12 cellular contexts compared by ENCODE assay signal in the genomic region with DNA sequence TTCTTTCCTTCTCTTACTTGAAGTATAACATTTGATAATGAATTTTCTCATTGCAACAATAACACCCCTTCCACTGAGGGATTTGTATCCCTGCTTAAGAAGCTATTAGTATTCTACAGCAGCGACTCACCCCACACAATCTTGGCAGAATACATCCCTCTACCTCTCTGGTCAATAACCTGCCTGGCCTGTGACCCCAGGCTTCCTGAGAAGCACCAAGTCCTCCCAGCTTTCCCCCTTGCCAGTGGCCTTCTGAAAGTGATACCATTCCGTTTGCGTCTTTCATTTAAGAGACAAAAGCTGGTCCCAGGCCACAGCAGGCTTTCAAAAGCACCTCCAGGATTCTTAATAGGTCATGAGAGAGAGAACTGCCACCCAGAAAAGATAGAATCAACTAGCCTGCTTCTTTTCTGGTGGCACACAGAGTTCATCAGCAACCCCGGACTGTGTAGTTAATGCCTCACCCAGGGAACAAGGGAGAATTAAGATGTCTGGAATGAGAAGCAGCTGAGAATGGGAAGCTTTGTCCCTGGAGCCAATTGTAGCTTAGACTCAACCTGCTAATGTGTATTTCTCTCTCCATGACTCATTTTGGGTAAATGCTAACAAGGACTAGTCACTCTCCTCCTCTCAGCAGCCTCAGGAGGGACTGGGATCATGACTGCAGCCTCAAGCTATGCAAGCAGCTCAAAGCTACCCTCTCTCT.
DNase-seq lines count a peak whose midpoint lies in the region; TF ChIP-seq lines count a peak whose summit lies in the region.
"Had no signal": no experiment of that assay in that cellular context is flagged by ENCODE, and none has a peak within 500 bp of the region (broad histone marks: within the 10 kb centered on the region; RNA-seq: fewer than 3 reads in every experiment).

No MANE protein-coding gene starts in this region.

- H4K20me1 ChIP-seq in H9 (ENCODE audit: control insufficient read depth, insufficient read depth, insufficient read length), result no peaks in the 10 kb centered on the region
- H4K20me1 ChIP-seq in smooth muscle cell (ENCODE audit: low read depth), result no peaks in the 10 kb centered on the region

- H3K9ac ChIP-seq in H9 (ENCODE audit: extremely low read depth, insufficient read length, low read length), result no peak overlapping the region
- H3K9ac ChIP-seq in smooth muscle cell (ENCODE audit: low read depth), result peak overlapping the region; percentile 72

- no CpG with 5 or more reads among the region's 4 CpGs for WGBS in H9 (ENCODE audit: extremely low coverage, insufficient read length, low lambda C conversion rate)
- WGBS in smooth muscle cell (ENCODE audit: low lambda C conversion rate), result 16% methylated on average over 4 of the region's 4 CpGs

- H4K91ac ChIP-seq in H9 (ENCODE audit: insufficient read length, low read depth, low read length), result no peak overlapping the region

- H3K36me3 Mint-ChIP-seq in H9 (ENCODE audit: insufficient read depth in 1 of 3, low read depth in 3 of 3), result no peaks in the 10 kb centered on the region

- no peak overlapping the region; a peak in 2 of 5 replicates for H3K4me3 Mint-ChIP-seq in H9

- no peaks in the 10 kb centered on the region for H3F3A ChIP-seq in smooth muscle cell (ENCODE audit: low read depth)

- H3K4ac ChIP-seq in H9 (ENCODE audit: low read depth, low read length), result no peak overlapping the region

- H3K18ac ChIP-seq in H9 (ENCODE audit: insufficient read length, low read depth, low read length), result no peak overlapping the region

- H2BK15ac ChIP-seq in H9 (ENCODE audit: low read depth, low read length), result no peak overlapping the region

- H4K5ac ChIP-seq in H9 (ENCODE audit: insufficient read length, low read depth, low read length), result no peak overlapping the region

- H3K79me1 ChIP-seq in H9 (ENCODE audit: insufficient read depth, low read depth, low read length, poor library complexity, severe bottlenecking), result no peaks in the 10 kb centered on the region

- no peak overlapping the region for H2AK5ac ChIP-seq in H9 (ENCODE audit: insufficient read length, low read length)

- H3K4me3 ChIP-seq in foreskin fibroblast (ENCODE audit: low read depth in 1 of 2, low read length in 2 of 2), result peak overlapping the region in 1 of 2 donors; percentile 33
- H3K4me3 ChIP-seq in smooth muscle cell, result no peak overlapping the region
- H3K4me3 ChIP-seq: colonic mucosa had no signal

- no peak overlapping the region for H2AFZ ChIP-seq in H9 (ENCODE audit: low read length)
- H2AFZ ChIP-seq in smooth muscle cell (ENCODE audit: low read depth), result peak overlapping the region; percentile 42

- H3K4me1 Mint-ChIP-seq in H9, result peaks cover 19 to 21% of the 10 kb centered on the region in 2 experiments

- H4K8ac ChIP-seq in H9 (replicated peaks; ENCODE audit: insufficient read length, low read depth, low read length), result no peak overlapping the region

- no peak overlapping the region for H3K56ac ChIP-seq in H9 (ENCODE audit: insufficient read length, low read depth, low read length)

- H2BK5ac ChIP-seq in H9 (ENCODE audit: insufficient read length, low read length), result no peak overlapping the region

- peak overlapping the region; percentile 5 to 58 (median 25); a peak in 4 of 7 replicates for H3K27ac Mint-ChIP-seq in H9

- no peak overlapping the region for H2BK20ac ChIP-seq in H9 (ENCODE audit: low read depth, low read length, poor library complexity, severe bottlenecking)

- H3T11ph ChIP-seq in H9 (ENCODE audit: low read length), result no peak overlapping the region

- H3K27ac ChIP-seq in H9 (ENCODE audit: insufficient read length, low read depth, low read length), result no peak overlapping the region
- peak overlapping the region; percentile 92 for H3K27ac ChIP-seq in smooth muscle cell (ENCODE audit: low read depth)
- H3K27ac ChIP-seq: colonic mucosa had no signal

- DNase-seq in H9 (peak; percentile 38), SW480 (ENCODE audit: low spot score) (peak; percentile 13), foreskin fibroblast (peak; percentile 97), smooth muscle cell (lab: John Stamatoyannopoulos, UW; ENCODE audit: unreplicated experiment) (no peak), RPMI8226 (no peak), DMS153 treated with DMSO at 0.1 percent for 48 hours (lab: John Stamatoyannopoulos, UW; ENCODE audit: unreplicated experiment) (no peak), nucleus accumbens (lab: John Stamatoyannopoulos, UW) (no peak)
- no peak for DNase-seq in activated effector memory CD4-positive, alpha-beta T cell treated with anti-CD3 and anti-CD28 coated beads, Interleukin-2, amount 50 U/mL, for 16 hours
- DNase-seq: colonic mucosa; midbrain; NCI-H774; stimulated activated CD4-positive, alpha-beta T cell treated with anti-CD3 and anti-CD28 coated beads, Interleukin-4, amount 100 ng/mL, for 24 hours had no signal

- no peak overlapping the region for H3K14ac ChIP-seq in H9 (ENCODE audit: insufficient read depth, low read length)

- H3K23me2 ChIP-seq in H9 (ENCODE audit: insufficient read length, low read depth, low read length, poor library complexity, severe bottlenecking), result no peaks in the 10 kb centered on the region

- H3K23ac ChIP-seq in H9 (ENCODE audit: insufficient read length, low read depth, low read length), result no peak overlapping the region

- 0 out of 5 replicates have a peak, but pooled peaks cover 2 to 3% of the 10 kb centered on the region in 2 experiments for H3K9me3 Mint-ChIP-seq in H9

- H3K36me3 ChIP-seq in smooth muscle cell (ENCODE audit: low read depth), result no peaks in the 10 kb centered on the region
- H3K36me3 ChIP-seq: colonic mucosa had no signal

- TF ChIP-seq CTCF in H9 (conservative IDR thresholded peaks at IDR 0.05) (no peak), foreskin fibroblast (IDR thresholded peaks at IDR 0.05; ENCODE audit: low read depth, low read length) (no peak), smooth muscle cell (IDR thresholded peaks at IDR 0.05; ENCODE audit: borderline replicate concordance, insufficient read depth, poor library complexity, severe bottlenecking) (no peak)

- H3K4me2 ChIP-seq in H9 (ENCODE audit: insufficient read depth, insufficient read length, low read length), result no peak overlapping the region
- peak overlapping the region; percentile 41 for H3K4me2 ChIP-seq in smooth muscle cell

- no peaks in the 10 kb centered on the region for H3K27me3 Mint-ChIP-seq in H9 (ENCODE audit: low read depth)

- no peak overlapping the region for H2BK12ac ChIP-seq in H9 (ENCODE audit: insufficient read length, low read depth, low read length)

- H3K27me3 ChIP-seq in H9 (ENCODE audit: insufficient read depth, low read length) (no peaks in the 10 kb centered on the region), smooth muscle cell (ENCODE audit: low read depth) (no peaks in the 10 kb centered on the region)
- H3K27me3 ChIP-seq: colonic mucosa had no signal

- H2BK120ac ChIP-seq in H9 (ENCODE audit: low read depth, low read length, poor library complexity, severe bottlenecking), result no peak overlapping the region

- peaks cover 2% of the 10 kb centered on the region for H3K4me1 ChIP-seq in H9 (ENCODE audit: insufficient read depth, low read length)
- H3K4me1 ChIP-seq in smooth muscle cell (ENCODE audit: low read depth), result peaks cover 12% of the 10 kb centered on the region
- H3K4me1 ChIP-seq: colonic mucosa had no signal

- no peaks in the 10 kb centered on the region for H3K9me3 ChIP-seq in H9 (ENCODE audit: control insufficient read depth, low read depth, low read length)
- no peaks in the 10 kb centered on the region for H3K9me3 ChIP-seq in smooth muscle cell (replicated peaks; ENCODE audit: low read depth)
- H3K9me3 ChIP-seq: colonic mucosa had no signal

- H3K79me2 ChIP-seq in H9 (ENCODE audit: insufficient read depth, low read length), result no peaks in the 10 kb centered on the region
- no peaks in the 10 kb centered on the region for H3K79me2 ChIP-seq in smooth muscle cell (ENCODE audit: low read depth)

Comparison
In these comparisons a context has a peak if more than half of its experiments do, and no peak if none do; other contexts are left out.
1. DNase-seq: peak in H9 (single experiment), SW480 (single experiment) and foreskin fibroblast (2 of 2); none in smooth muscle cell (single experiment), RPMI8226 (single experiment), DMS153 treated with DMSO at 0.1 percent for 48 hours (single experiment), nucleus accumbens (0 of 56) and activated effector memory CD4-positive, alpha-beta T cell treated with anti-CD3 and anti-CD28 coated beads, Interleukin-2, amount 50 U/mL, for 16 hours (single experiment).